Comparison of ENCODE assay signal across 25 cellular contexts in the genomic region with DNA sequence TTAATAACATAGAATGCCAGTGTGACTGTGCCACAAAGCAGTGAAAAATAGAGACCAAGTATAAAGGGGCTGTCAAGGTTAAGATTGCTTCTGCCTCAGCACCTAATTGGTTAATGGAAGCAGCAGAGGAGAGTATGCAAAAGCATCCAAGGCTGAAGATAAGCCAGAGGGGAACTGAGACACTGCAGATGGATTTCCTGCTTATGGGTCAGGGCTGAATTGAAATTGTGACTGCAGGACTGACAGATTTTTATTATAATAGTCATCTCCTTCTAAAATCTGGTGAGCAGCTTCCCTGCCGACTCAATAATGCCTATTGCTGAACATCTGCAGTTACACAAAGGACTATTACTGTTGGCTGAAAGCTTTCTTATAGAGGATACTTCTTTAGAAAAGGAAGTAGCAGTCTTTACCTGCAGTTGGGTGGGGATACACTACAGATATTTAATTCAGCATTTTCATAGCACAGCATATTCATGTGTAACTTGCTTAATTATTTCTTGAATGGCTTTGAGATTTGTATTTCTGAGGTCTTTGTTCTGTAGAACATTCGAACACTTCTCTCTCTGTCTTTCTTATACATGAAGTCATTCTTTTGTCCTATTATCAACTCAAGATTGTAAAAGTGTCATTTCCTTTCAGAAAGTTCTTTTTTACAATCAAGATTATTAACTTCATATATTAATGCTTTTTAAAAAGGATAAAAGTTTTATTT.
DNase-seq lines count a peak whose midpoint lies in the region; ATAC-seq, FAIRE-seq and TF ChIP-seq lines count a peak whose summit lies in the region.
"Had no signal": no experiment of that assay in that cellular context is flagged by ENCODE, and none has a peak within 500 bp of the region (broad histone marks: within the 10 kb centered on the region; RNA-seq: fewer than 3 reads in every experiment).

No MANE protein-coding gene starts in this region.

- H3K27ac ChIP-seq in IMR-90 (ENCODE audit: insufficient read depth, low read length) (no peak overlapping the region), H1 (ENCODE audit: low read depth, low read length) (no peak overlapping the region)
- H3K27ac ChIP-seq: colonic mucosa, foreskin keratinocyte, pancreas, vagina had no signal

- H2AFZ ChIP-seq in IMR-90 (replicated peaks; ENCODE audit: low read length, poor library complexity) (no peak overlapping the region), H1 (ENCODE audit: low read length) (0 out of 2 replicates have a peak overlapping the region, but pooled peaks have one; percentile 35), neuron (ENCODE audit: low read depth, low read length) (peak overlapping the region; percentile 56)

- intact Hi-C loops in IMR-90 (cut with micrococcal nuclease), result loop anchor here (10.0 kb wide), 1 partner anchor 1279 kb away; no protein-coding TSS in a partner anchor

- H3K56ac ChIP-seq in IMR-90 (ENCODE audit: extremely low read depth, insufficient read depth, low read length), result no peak overlapping the region
- no peak overlapping the region for H3K56ac ChIP-seq in H1 (replicated peaks; ENCODE audit: insufficient read length, low read depth, low read length)

- H3K4me2 ChIP-seq in IMR-90 (ENCODE audit: low read depth, low read length), result no peak overlapping the region
- H3K4me2 ChIP-seq in H1 (ENCODE audit: insufficient read depth in 1 of 2, low read depth in 2 of 2, low read length in 2 of 2), result no peak overlapping the region

- H3K79me2 ChIP-seq in H1 (ENCODE audit: control insufficient read depth in 1 of 2, insufficient read depth in 2 of 2, low read length in 2 of 2), result no peaks in the 10 kb centered on the region

- no peak overlapping the region for H3K18ac ChIP-seq in IMR-90 (ENCODE audit: low read depth, low read length)
- no peak overlapping the region for H3K18ac ChIP-seq in H1 (ENCODE audit: extremely low read depth, low read length)

- H2BK15ac ChIP-seq in IMR-90 (ENCODE audit: low read depth, low read length) (no peak overlapping the region), H1 (ENCODE audit: low read length) (no peak overlapping the region)

- H2AK9ac ChIP-seq in IMR-90 (replicated peaks; ENCODE audit: low read depth, low read length, poor library complexity), result no peak overlapping the region

- CTCF ChIA-PET in IMR-90 (lab: Yijun Ruan, JAX), result interaction anchor here (1.7 kb wide), 1 partner anchor 12 kb away, joined by 8 read pairs; no protein-coding TSS in a partner anchor
- CTCF ChIA-PET in H1 (lab: Charles Lee; ENCODE audit: partially characterized antibody), result interaction anchor here (0.6 to 1.7 kb wide), 4 partner anchors 12 to 180 kb away, joined by 3 to 10 read pairs (median 3); no protein-coding TSS in a partner anchor
- CTCF ChIA-PET in activated CD4-positive, alpha-beta memory T cell treated with anti-CD3 and anti-CD28 coated beads, Interleukin-2, amount 10 ng/mL, durations not matched to agents 7 days and 5 days (lab: Charles Lee), result no interaction called here

- ATAC-seq in IMR-90 (ENCODE audit: low read depth) (no peak), HG02759 (IDR thresholded peaks at IDR 0.05; ENCODE audit: unreplicated experiment) (no peak), GM18517 (IDR thresholded peaks at IDR 0.05; ENCODE audit: unreplicated experiment) (no peak)
- ATAC-seq: foreskin keratinocyte; pancreas; stimulated activated memory B cell treated with anti-CD40 and anti-IgM and Interleukin-4, amounts not matched to agents 10 μg/mL and 1 μg/mL and 100 μg/mL, for 72 hours had no signal

- 0 out of 2 replicates have a peak, but pooled peaks cover 2% of the 10 kb centered on the region for H3K4me1 ChIP-seq in IMR-90 (ENCODE audit: control insufficient read depth, insufficient read depth, low read length)
- H3K4me1 ChIP-seq in H1 (replicated peaks in 1 of 4; ENCODE audit: control insufficient read depth in 3 of 4, insufficient read depth in 4 of 4, low read length in 3 of 4), result peaks cover 0 to 3% (median under 1%) of the 10 kb centered on the region in 4 experiments; a peak in 3 of 7 replicates
- peaks cover 23% of the 10 kb centered on the region for H3K4me1 ChIP-seq in neuron (ENCODE audit: insufficient read depth, low read length)
- H3K4me1 ChIP-seq: colonic mucosa, pancreas, vagina had no signal

- no peak overlapping the region for H3K4me3 ChIP-seq in IMR-90 (ENCODE audit: insufficient read depth, low read depth, low read length)
- H3K4me3 ChIP-seq in H1 (ENCODE audit: extremely low read depth in 1 of 4, insufficient read depth in 2 of 4, low read depth in 3 of 4, low read length in 4 of 4), result no peak overlapping the region
- no peak overlapping the region for H3K4me3 ChIP-seq in neuron (ENCODE audit: low read length)
- H3K4me3 ChIP-seq: colonic mucosa, lung, pancreas, vagina had no signal

- H3K36me3 ChIP-seq in IMR-90 (ENCODE audit: control insufficient read depth, insufficient read depth, low read length) (no peaks in the 10 kb centered on the region), H1 (ENCODE audit: control insufficient read depth in 2 of 4, insufficient read depth in 4 of 4, low read length in 3 of 4) (no peaks in the 10 kb centered on the region; a peak in 1 of 8 replicates), neuron (ENCODE audit: insufficient read depth, low read length) (no peaks in the 10 kb centered on the region)
- H3K36me3 ChIP-seq: colonic mucosa, pancreas, vagina had no signal

- peaks cover 9% of the 10 kb centered on the region for H3K4me1 Mint-ChIP-seq in activated CD4-positive, alpha-beta memory T cell treated with anti-CD3 and anti-CD28 coated beads, Interleukin-2, amount 10 ng/mL, durations not matched to agents 7 days and 5 days
- H3K4me1 Mint-ChIP-seq: stimulated activated memory B cell treated with anti-CD40 and anti-IgM and Interleukin-4, amounts not matched to agents 10 μg/mL and 1 μg/mL and 100 μg/mL, for 72 hours had no signal

- TF ChIP-seq CTCF in IMR-90 (conservative IDR thresholded peaks at IDR 0.05; ENCODE audit: low read depth, low read length) (no peak), H1 (IDR thresholded peaks at IDR 0.05; ENCODE audit: control extremely low read depth in 1 of 3, insufficient read depth in 1 of 3, low read depth in 1 of 3, low read length in 3 of 3) (no peak), GM13977 (IDR thresholded peaks at IDR 0.05; ENCODE audit: extremely low read depth, insufficient read depth, missing control alignments) (no peak)

- no peaks in the 10 kb centered on the region for H3K9me3 Mint-ChIP-seq in activated CD4-positive, alpha-beta memory T cell treated with anti-CD3 and anti-CD28 coated beads, Interleukin-2, amount 10 ng/mL, durations not matched to agents 7 days and 5 days
- H3K9me3 Mint-ChIP-seq: activated naive CD4-positive, alpha-beta T cell treated with anti-CD3 and anti-CD28 coated beads, Interleukin-2, amount 50 U/mL, for 24 hours; IgD-negative memory B cell; stimulated activated memory B cell treated with anti-CD40 and anti-IgM and Interleukin-4, amounts not matched to agents 10 μg/mL and 1 μg/mL and 100 μg/mL, for 72 hours had no signal

- H3K9me3 ChIP-seq in IMR-90 (ENCODE audit: control insufficient read depth, insufficient read depth, low read length) (no peaks in the 10 kb centered on the region), H1 (ENCODE audit: insufficient read depth in 2 of 2, low read depth in 1 of 2, low read length in 1 of 2) (peaks cover 0 to 7% of the 10 kb centered on the region in 2 experiments; a peak in 1 of 4 replicates), neuron (ENCODE audit: low read length) (no peaks in the 10 kb centered on the region)
- H3K9me3 ChIP-seq: colonic mucosa, pancreas, vagina had no signal

- no peaks in the 10 kb centered on the region for H3K9me1 ChIP-seq in IMR-90 (ENCODE audit: insufficient read depth, low read length)

- H4K20me1 ChIP-seq in IMR-90 (ENCODE audit: insufficient read depth, low read length) (no peaks in the 10 kb centered on the region), H1 (replicated peaks in 1 of 2; ENCODE audit: control insufficient read depth in 1 of 2, insufficient read depth in 2 of 2, low read length in 2 of 2) (no peaks in the 10 kb centered on the region)

- peak; percentile 55 for DNase-seq in EH (ENCODE audit: low read depth)
- DNase-seq in IMR-90, result peak; percentile 50
- no peak for DNase-seq in H1 (ENCODE audit: low read depth in 1 of 2, low spot score in 2 of 2)
- no peak for DNase-seq in GM13977 (ENCODE audit: low spot score)
- no peak for DNase-seq in activated CD4-positive, alpha-beta memory T cell treated with anti-CD3 and anti-CD28 coated beads, Interleukin-2, amount 10 ng/mL, durations not matched to agents 7 days and 5 days
- DNase-seq: activated CD4-positive, alpha-beta T cell treated with anti-CD3 and anti-CD28 coated beads for 4 hours; CD4-positive, alpha-beta T cell; colonic mucosa; GF-D8; hippocampal formation; NCI-H1436; pancreas; stimulated activated CD4-positive, alpha-beta T cell treated with anti-CD3 and anti-CD28 coated beads, Interleukin-1b, Interleukin-23, amount 100 ng/mL, for 48 hours had no signal

- BruUV-seq in IMR-90 (replicated peaks; lab: Mats Ljungman, UMichigan), result no TSS peak

- no peaks in the 10 kb centered on the region for H3K36me3 Mint-ChIP-seq in activated CD4-positive, alpha-beta memory T cell treated with anti-CD3 and anti-CD28 coated beads, Interleukin-2, amount 10 ng/mL, durations not matched to agents 7 days and 5 days (ENCODE audit: low read depth)
- H3K36me3 Mint-ChIP-seq: IgD-negative memory B cell; stimulated activated memory B cell treated with anti-CD40 and anti-IgM and Interleukin-4, amounts not matched to agents 10 μg/mL and 1 μg/mL and 100 μg/mL, for 72 hours had no signal

- TF ChIP-seq POLR2A in IMR-90 (IDR thresholded peaks at IDR 0.05; ENCODE audit: low read depth, low read length), result no peak
- TF ChIP-seq POLR2A in H1 (IDR thresholded peaks at IDR 0.05; ENCODE audit: control extremely low read depth in 1 of 2, low read depth in 2 of 2, low read length in 2 of 2), result no peak

- H2AK5ac ChIP-seq in IMR-90 (ENCODE audit: low read depth, low read length) (no peak overlapping the region), H1 (ENCODE audit: low read depth, low read length) (no peak overlapping the region)

- in situ Hi-C loops in IMR-90 (cut with MboI; ENCODE audit: low sequenced_read_pairs) (loop anchor here (25.0 kb wide), 1 partner anchor 1241 kb away; no protein-coding TSS in a partner anchor), GM13977 (cut with MboI; ENCODE audit: low pct_unique_long_range_greater_than_20kb, low sequenced_read_pairs, unreplicated experiment) (loop anchor here (25.0 kb wide), 1 partner anchor 309 kb away; no protein-coding TSS in a partner anchor)

- no peak overlapping the region for H3K14ac ChIP-seq in IMR-90 (replicated peaks; ENCODE audit: low read depth, low read length)
- H3K14ac ChIP-seq in H1 (ENCODE audit: insufficient read length), result no peak overlapping the region

- H2BK120ac ChIP-seq in IMR-90 (ENCODE audit: low read depth, low read length), result no peak overlapping the region
- H2BK120ac ChIP-seq in H1 (replicated peaks; ENCODE audit: low read depth, low read length), result no peak overlapping the region

- no peak overlapping the region for H4K91ac ChIP-seq in IMR-90 (ENCODE audit: insufficient read depth, low read depth, low read length)
- H4K91ac ChIP-seq in H1 (replicated peaks; ENCODE audit: insufficient read length, low read length), result no peak overlapping the region

- no peak for FAIRE-seq in H1 (lab: Jason Lieb, UNC)
- FAIRE-seq: keratinocyte, pancreas, TTC549 had no signal

- no peaks in the 10 kb centered on the region for H3K79me1 ChIP-seq in IMR-90 (ENCODE audit: low read depth in 1 of 2, low read length in 2 of 2)
- no peaks in the 10 kb centered on the region for H3K79me1 ChIP-seq in H1 (ENCODE audit: low read depth, low read length)

- dilution Hi-C loops in IMR-90 (cut with HindIII; ENCODE audit: low sequenced_read_pairs, unreplicated experiment), result no loop called here

- no peak overlapping the region for H2BK20ac ChIP-seq in IMR-90 (ENCODE audit: low read depth, low read length)
- no peak overlapping the region for H2BK20ac ChIP-seq in H1 (ENCODE audit: low read length)

- no peak for TF ChIP-seq RAD21 in IMR-90 (IDR thresholded peaks at IDR 0.05; ENCODE audit: low read length)
- TF ChIP-seq RAD21 in H1 (IDR thresholded peaks at IDR 0.05 in 1 of 2, conservative IDR thresholded peaks at IDR 0.05 in 1 of 2; ENCODE audit: low read depth in 2 of 2, low read length in 2 of 2), result no peak

- no peak overlapping the region for H3K4me3 Mint-ChIP-seq in activated CD4-positive, alpha-beta memory T cell treated with anti-CD3 and anti-CD28 coated beads, Interleukin-2, amount 10 ng/mL, durations not matched to agents 7 days and 5 days
- H3K4me3 Mint-ChIP-seq: activated naive CD4-positive, alpha-beta T cell treated with anti-CD3 and anti-CD28 coated beads, Interleukin-2, amount 50 U/mL, for 24 hours; activated T-helper 1 cell treated with anti-CD3 and anti-CD28 coated beads, Interleukin-12 subunit alpha, Interleukin-12 subunit beta, Interleukin-2, Interleukin-4 antibody, amounts not matched to agents 30 ng/mL and 10 ng/mL and 1 ng/mL, durations not matched to agents 14 hours and 24 hours and 36 hours; CD4-positive, alpha-beta T cell; IgD-negative memory B cell; stimulated activated memory B cell treated with anti-CD40 and anti-IgM and Interleukin-4, amounts not matched to agents 10 μg/mL and 1 μg/mL and 100 μg/mL, for 72 hours had no signal

- H3K27me3 Mint-ChIP-seq in activated CD4-positive, alpha-beta memory T cell treated with anti-CD3 and anti-CD28 coated beads, Interleukin-2, amount 10 ng/mL, durations not matched to agents 7 days and 5 days, result no peaks in the 10 kb centered on the region
- H3K27me3 Mint-ChIP-seq: activated naive CD4-positive, alpha-beta T cell treated with anti-CD3 and anti-CD28 coated beads, Interleukin-2, amount 50 U/mL, for 24 hours; CD4-positive, alpha-beta T cell; IgD-negative memory B cell had no signal

- no peak for TF ChIP-seq EP300 in H1 (IDR thresholded peaks at IDR 0.05; ENCODE audit: borderline replicate concordance in 1 of 2, low read depth in 2 of 2, low read length in 2 of 2)

- POLR2A ChIA-PET in IMR-90 (lab: Charles Lee; ENCODE audit: unreplicated experiment) (no interaction called here), H1 (lab: Charles Lee; ENCODE audit: partially characterized antibody) (no interaction called here)
- POLR2A ChIA-PET in activated CD4-positive, alpha-beta memory T cell treated with anti-CD3 and anti-CD28 coated beads, Interleukin-2, amount 10 ng/mL, durations not matched to agents 7 days and 5 days (lab: Charles Lee), result no interaction called here

- no peaks in the 10 kb centered on the region for H3K23me2 ChIP-seq in H1 (ENCODE audit: low read depth, low read length)

- H4K8ac ChIP-seq in IMR-90 (ENCODE audit: low read depth in 2 of 2, low read length in 2 of 2), result no peak overlapping the region
- no peak overlapping the region for H4K8ac ChIP-seq in H1 (ENCODE audit: extremely low read depth, insufficient read depth, low read length)

- no peak overlapping the region for H2BK12ac ChIP-seq in H1 (ENCODE audit: low read depth, low read length)

- no peak overlapping the region for H4K5ac ChIP-seq in IMR-90 (ENCODE audit: low read depth, low read length)
- H4K5ac ChIP-seq in H1 (ENCODE audit: insufficient read length, low read depth, low read length), result no peak overlapping the region

- WGBS in IMR-90 (ENCODE audit: extremely low coverage in 2 of 2, insufficient read length in 1 of 2), 2 experiments, result no CpG with 5 or more reads among the region's 2 CpGs
- 82% methylated on average over 2 of the region's 2 CpGs; no CpG with 5 or more reads in 1 of the 2 experiments for WGBS in H1 (ENCODE audit: extremely low coverage in 1 of 2, insufficient coverage in 1 of 2, insufficient read length in 1 of 2, insufficient replicate concordance in 2 of 2, low coverage in 1 of 2, low lambda C conversion rate in 2 of 2, missing lambda C conversion rate in 1 of 2), 2 experiments

- H3K4ac ChIP-seq in IMR-90 (ENCODE audit: low read depth, low read length) (no peak overlapping the region), H1 (replicated peaks; ENCODE audit: insufficient read length, low read depth, low read length) (no peak overlapping the region)

- H3K27me3 ChIP-seq in IMR-90 (ENCODE audit: control insufficient read depth, insufficient read depth, low read length) (no peaks in the 10 kb centered on the region), H1 (replicated peaks in 1 of 4; ENCODE audit: control insufficient read depth in 3 of 4, extremely low read depth in 1 of 4, insufficient read depth in 3 of 4, low read length in 3 of 4) (no peaks in the 10 kb centered on the region), neuron (ENCODE audit: insufficient read depth, low read length) (no peaks in the 10 kb centered on the region)
- H3K27me3 ChIP-seq: colonic mucosa, foreskin keratinocyte, pancreas, vagina had no signal

- no peak overlapping the region for H2BK5ac ChIP-seq in IMR-90 (ENCODE audit: low read depth, low read length, poor library complexity, severe bottlenecking)
- H2BK5ac ChIP-seq in H1 (ENCODE audit: low read depth, low read length), result no peak overlapping the region

- no peak overlapping the region for H3K27ac Mint-ChIP-seq in activated CD4-positive, alpha-beta memory T cell treated with anti-CD3 and anti-CD28 coated beads, Interleukin-2, amount 10 ng/mL, durations not matched to agents 7 days and 5 days
- H3K27ac Mint-ChIP-seq: activated naive CD4-positive, alpha-beta T cell treated with anti-CD3 and anti-CD28 coated beads, Interleukin-2, amount 50 U/mL, for 24 hours; activated T-helper 1 cell treated with anti-CD3 and anti-CD28 coated beads, Interleukin-12 subunit alpha, Interleukin-12 subunit beta, Interleukin-2, Interleukin-4 antibody, amounts not matched to agents 30 ng/mL and 10 ng/mL and 1 ng/mL, durations not matched to agents 14 hours and 24 hours and 36 hours; CD4-positive, alpha-beta T cell; IgD-negative memory B cell; stimulated activated memory B cell treated with anti-CD40 and anti-IgM and Interleukin-4, amounts not matched to agents 10 μg/mL and 1 μg/mL and 100 μg/mL, for 72 hours had no signal

- H3K9ac ChIP-seq in IMR-90 (ENCODE audit: low read depth, low read length) (no peak overlapping the region), H1 (replicated peaks in 1 of 4; ENCODE audit: extremely low read depth in 1 of 4, low read depth in 3 of 4, low read length in 3 of 4) (no peak overlapping the region)

- H3K23ac ChIP-seq in IMR-90 (ENCODE audit: low read depth, low read length) (no peak overlapping the region), H1 (ENCODE audit: insufficient read length) (no peak overlapping the region)

Comparison
In these comparisons a context has a peak if more than half of its experiments do, and no peak if none do; other contexts are left out.
1. DNase-seq: peak in EH (single experiment) and IMR-90 (single experiment); none in H1 (0 of 2), GM13977 (single experiment) and activated CD4-positive, alpha-beta memory T cell treated with anti-CD3 and anti-CD28 coated beads, Interleukin-2, amount 10 ng/mL, durations not matched to agents 7 days and 5 days (single experiment).